In the genomic region with DNA sequence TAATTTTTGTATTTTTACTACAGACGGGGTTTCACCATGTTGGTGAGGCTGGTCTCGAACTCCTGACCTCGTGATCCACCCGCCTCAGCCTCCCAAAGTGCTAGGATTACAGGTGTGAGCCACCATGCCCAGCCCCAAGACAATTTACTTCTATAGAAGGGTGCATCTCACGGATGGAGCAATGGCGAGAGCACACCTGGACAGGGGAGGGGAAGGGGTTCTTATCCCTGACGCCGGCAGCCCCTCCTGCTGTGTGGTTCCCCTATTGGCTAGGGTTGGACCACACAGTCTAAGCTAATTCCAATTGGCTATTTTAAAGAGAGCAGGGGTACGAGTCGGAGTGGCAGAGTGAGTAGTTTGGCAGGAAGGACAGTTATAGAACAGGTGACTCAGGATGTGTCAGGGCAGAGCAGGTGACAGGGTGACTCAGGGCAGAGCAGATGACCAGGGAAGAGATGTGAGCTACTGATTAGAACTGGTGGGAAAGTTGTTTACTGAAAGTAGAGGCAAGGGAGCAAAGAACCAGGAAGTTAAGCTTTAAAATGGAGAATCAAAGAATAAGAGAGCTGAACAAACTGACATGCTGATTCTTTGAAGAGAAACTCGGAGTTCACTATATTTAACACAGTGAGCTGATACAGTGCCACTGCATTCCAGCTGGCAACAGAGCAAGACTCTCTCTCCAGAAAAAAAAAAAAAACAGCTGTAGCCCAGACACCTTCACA, we compare ENCODE assay signal across 9 cellular contexts. TPM values are rescaled to one million over a fixed set of nuclear protein-coding genes. Genes with fewer than 3 reads are reported as not detected.
DNase-seq lines count a peak whose midpoint lies in the region; ATAC-seq and TF ChIP-seq lines count a peak whose summit lies in the region.
"Had no signal": no experiment of that assay in that cellular context is flagged by ENCODE, and none has a peak within 500 bp of the region (broad histone marks: within the 10 kb centered on the region; RNA-seq: fewer than 3 reads in every experiment).

No MANE protein-coding gene starts in this region.

- peak; percentile 60 for DNase-seq in activated CD4-positive, alpha-beta T cell treated with anti-CD3 and anti-CD28 coated beads for 36 hours
- DNase-seq in activated CD4-positive, alpha-beta T cell treated with anti-CD3 and anti-CD28 coated beads, Interleukin-2, amount 50 U/mL, for 4 hours = no peak
- DNase-seq in RWPE1 (ENCODE audit: low spot score) (peak; percentile 51), cardiac muscle cell (ENCODE audit: low read depth in 1 of 2, low spot score in 1 of 2) (peak in 1 of 2 donors; percentile 48), stomach (no peak), SKM-1 (lab: John Stamatoyannopoulos, UW; ENCODE audit: unreplicated experiment) (no peak)
- DNase-seq in stimulated activated naive B cell treated with anti-CD40 and anti-IgM and Interleukin-4, amounts not matched to agents 10 μg/mL and 1 μg/mL and 100 μg/mL, for 72 hours = no peak
- DNase-seq: DND-41 had no signal

- peaks cover 8% of the 10 kb centered on the region for H3K4me1 Mint-ChIP-seq in activated CD4-positive, alpha-beta T cell treated with anti-CD3 and anti-CD28 coated beads for 36 hours
- peaks cover 14 to 21% of the 10 kb centered on the region in 2 donors for H3K4me1 Mint-ChIP-seq in stimulated activated naive B cell treated with anti-CD40 and anti-IgM and Interleukin-4, amounts not matched to agents 10 μg/mL and 1 μg/mL and 100 μg/mL, for 72 hours

- H3K4me3 ChIP-seq in cardiac muscle cell = no peak overlapping the region
- H3K4me3 ChIP-seq in stomach = no peak overlapping the region

- no peaks in the 10 kb centered on the region for H3K36me3 Mint-ChIP-seq in activated CD4-positive, alpha-beta T cell treated with anti-CD3 and anti-CD28 coated beads for 36 hours (ENCODE audit: low read depth)
- H3K36me3 Mint-ChIP-seq in stimulated activated naive B cell treated with anti-CD40 and anti-IgM and Interleukin-4, amounts not matched to agents 10 μg/mL and 1 μg/mL and 100 μg/mL, for 72 hours = peaks cover 0 to 1% of the 10 kb centered on the region in 2 donors

- no peak for TF ChIP-seq POLR2A in stomach (IDR thresholded peaks at IDR 0.05)

- intact Hi-C loops in activated CD4-positive, alpha-beta T cell treated with anti-CD3 and anti-CD28 coated beads for 36 hours (cut with DNase I, micrococcal nuclease) = no loop called here
- intact Hi-C loops in stomach (cut with DNase I; ENCODE audit: low total_unique reads) = no loop called here

- no peaks in the 10 kb centered on the region for H3K27me3 ChIP-seq in cardiac muscle cell
- H3K27me3 ChIP-seq in stomach = peaks cover 4 to 73% (median 9%) of the 10 kb centered on the region in 3 donors

- no peaks in the 10 kb centered on the region for H3K9me3 Mint-ChIP-seq in activated CD4-positive, alpha-beta T cell treated with anti-CD3 and anti-CD28 coated beads for 36 hours (ENCODE audit: low read depth)
- H3K9me3 Mint-ChIP-seq in stimulated activated naive B cell treated with anti-CD40 and anti-IgM and Interleukin-4, amounts not matched to agents 10 μg/mL and 1 μg/mL and 100 μg/mL, for 72 hours = no peaks in the 10 kb centered on the region

- TF ChIP-seq CTCF in RWPE1 (conservative IDR thresholded peaks at IDR 0.05; ENCODE audit: low read depth) = no peak
- TF ChIP-seq CTCF in cardiac muscle cell (IDR thresholded peaks at IDR 0.05; ENCODE audit: low read depth, low read length) = no peak
- no peak for TF ChIP-seq CTCF in stomach (IDR thresholded peaks at IDR 0.05)

- WGBS in stomach, 5 donors = 59 to 66% (median 61%) methylated on average over 11 of the region's 11 CpGs

- no peak overlapping the region for H3K27ac Mint-ChIP-seq in activated CD4-positive, alpha-beta T cell treated with anti-CD3 and anti-CD28 coated beads for 36 hours
- H3K27ac Mint-ChIP-seq in stimulated activated naive B cell treated with anti-CD40 and anti-IgM and Interleukin-4, amounts not matched to agents 10 μg/mL and 1 μg/mL and 100 μg/mL, for 72 hours = peak overlapping the region; percentile 70

- peak; percentile 83 for ATAC-seq in activated CD4-positive, alpha-beta T cell treated with anti-CD3 and anti-CD28 coated beads for 36 hours
- peak; percentile 55 to 59 for ATAC-seq in stimulated activated naive B cell treated with anti-CD40 and anti-IgM and Interleukin-4, amounts not matched to agents 10 μg/mL and 1 μg/mL and 100 μg/mL, for 72 hours (replicated peaks)
- no peak for ATAC-seq in HG02588 (IDR thresholded peaks at IDR 0.05; ENCODE audit: unreplicated experiment)

- peaks cover 16% of the 10 kb centered on the region for H3K27me3 Mint-ChIP-seq in activated CD4-positive, alpha-beta T cell treated with anti-CD3 and anti-CD28 coated beads for 36 hours
- peaks cover 27 to 37% of the 10 kb centered on the region in 2 donors for H3K27me3 Mint-ChIP-seq in stimulated activated naive B cell treated with anti-CD40 and anti-IgM and Interleukin-4, amounts not matched to agents 10 μg/mL and 1 μg/mL and 100 μg/mL, for 72 hours

- CTCF ChIA-PET in activated CD4-positive, alpha-beta T cell treated with anti-CD3 and anti-CD28 coated beads for 36 hours (lab: Charles Lee) = no interaction called here
- CTCF ChIA-PET in RWPE1 (lab: Yijun Ruan, JAX) = interaction anchor here (0.8 kb wide), 1 partner anchor 34 kb away, joined by 3 read pairs; no protein-coding TSS in a partner anchor

- no peak overlapping the region for H3K27ac ChIP-seq in RWPE1
- H3K27ac ChIP-seq in cardiac muscle cell = peak overlapping the region; percentile 81
- H3K27ac ChIP-seq in stomach = no peak overlapping the region

- POLR2A ChIA-PET in activated CD4-positive, alpha-beta T cell treated with anti-CD3 and anti-CD28 coated beads for 36 hours (lab: Charles Lee) = interaction anchor here (0.6 kb wide), 1 partner anchor 918 kb away, joined by 3 read pairs; a partner anchor contains a TSS
- POLR2A ChIA-PET in RWPE1 (lab: Yijun Ruan, JAX; ENCODE audit: low non-redundant PET) = interaction anchor here (0.6 kb wide), 1 partner anchor 488 kb away, joined by 4 read pairs; no protein-coding TSS in a partner anchor

- H3K4me3 Mint-ChIP-seq in activated CD4-positive, alpha-beta T cell treated with anti-CD3 and anti-CD28 coated beads for 36 hours = no peak overlapping the region
- no peak overlapping the region for H3K4me3 Mint-ChIP-seq in stimulated activated naive B cell treated with anti-CD40 and anti-IgM and Interleukin-4, amounts not matched to agents 10 μg/mL and 1 μg/mL and 100 μg/mL, for 72 hours

- no peaks in the 10 kb centered on the region for H3K9me3 ChIP-seq in cardiac muscle cell (ENCODE audit: low read depth)
- H3K9me3 ChIP-seq in stomach = no peaks in the 10 kb centered on the region

- H3K36me3 ChIP-seq in cardiac muscle cell = no peaks in the 10 kb centered on the region
- H3K36me3 ChIP-seq in stomach = no peaks in the 10 kb centered on the region

- TF ChIP-seq EP300 in stomach (IDR thresholded peaks at IDR 0.05) = no peak

- H3K4me1 ChIP-seq in cardiac muscle cell (ENCODE audit: low read depth) (peaks cover 8% of the 10 kb centered on the region), stomach (peaks cover 19 to 27% (median 21%) of the 10 kb centered on the region in 4 donors)

RNA-seq across cellular contexts. Expression of a gene that starts 12.6 kb away (rescaled TPM):
- total RNA-seq in activated CD4-positive, alpha-beta T cell treated with anti-CD3 and anti-CD28 coated beads for 36 hours = 100 to 1,000 TPM; 251 to 358 TPM
- total RNA-seq in cardiac muscle cell = 75.4 and 81.4 TPM in 2 replicates
- 156 and 157 TPM in 2 replicates for polyA plus RNA-seq in cardiac muscle cell
- 10 to 100 TPM; 42.0 to 71.0 (median 48.0) TPM for total RNA-seq in stomach
- 10 to 100 TPM; 42.2 to 48.2 (median 42.6) TPM for polyA plus RNA-seq in stomach

RNA-seq across cellular contexts. Expression of a gene that starts 36.6 kb away (rescaled TPM):
- 1 to 10 TPM in 1 of 2 experiments, under 1 TPM in 1; 0.57 to 1.0 TPM for total RNA-seq in activated CD4-positive, alpha-beta T cell treated with anti-CD3 and anti-CD28 coated beads for 36 hours
- 7.4 and 8.1 TPM in 2 replicates for total RNA-seq in cardiac muscle cell
- 2.7 and 7.7 TPM in 2 replicates for polyA plus RNA-seq in cardiac muscle cell
- total RNA-seq in stomach = 10 to 100 TPM in 1 of 5 donors, 1 to 10 TPM in 4; 3.7 to 94.7 (median 6.7) TPM
- polyA plus RNA-seq in stomach = 1 to 10 TPM; 1.5 to 3.6 (median 2.5) TPM

RNA-seq across cellular contexts. Expression of a gene that starts 41.0 kb away (rescaled TPM):
- not detected for total RNA-seq in activated CD4-positive, alpha-beta T cell treated with anti-CD3 and anti-CD28 coated beads for 36 hours
- total RNA-seq in cardiac muscle cell (not detected in 2 replicates), stomach (1 to 10 TPM in 1 of 5 donors, not detected in 4; 7.6 TPM)
- polyA plus RNA-seq in cardiac muscle cell (not detected in 2 replicates), stomach (1 to 10 TPM in 2 of 3 donors, under 1 TPM in 1; 0.70 to 6.4 (median 2.6) TPM)

RNA-seq across cellular contexts. Expression of a gene that starts 54.8 kb away (rescaled TPM):
- total RNA-seq in activated CD4-positive, alpha-beta T cell treated with anti-CD3 and anti-CD28 coated beads for 36 hours = 10 to 100 TPM; 37.6 to 58.7 TPM
- total RNA-seq in cardiac muscle cell (119 and 125 TPM in 2 replicates), stomach (100 to 1,000 TPM in 1 of 5 donors, 10 to 100 TPM in 3, 1 to 10 TPM in 1; 9.3 to 441 (median 41.1) TPM)
- polyA plus RNA-seq in cardiac muscle cell (157 and 173 TPM in 2 replicates), stomach (10 to 100 TPM; 65.6 to 74.5 (median 71.9) TPM)

RNA-seq across cellular contexts. Expression of a gene that starts 54.9 kb away (rescaled TPM):
- total RNA-seq in activated CD4-positive, alpha-beta T cell treated with anti-CD3 and anti-CD28 coated beads for 36 hours = 10 to 100 TPM; 16.3 to 17.4 TPM
- total RNA-seq in cardiac muscle cell = 60.3 and 62.7 TPM in 2 replicates
- 42.5 and 57.0 TPM in 2 replicates for polyA plus RNA-seq in cardiac muscle cell
- 10 to 100 TPM; 32.5 to 87.9 (median 42.0) TPM for total RNA-seq in stomach
- polyA plus RNA-seq in stomach = 10 to 100 TPM; 30.0 to 56.1 (median 30.4) TPM

Comparison
In these comparisons a context has a peak if more than half of its experiments do, and no peak if none do; other contexts are left out.
1. DNase-seq: peak in activated CD4-positive, alpha-beta T cell treated with anti-CD3 and anti-CD28 coated beads for 36 hours (single experiment) and RWPE1 (single experiment); none in activated CD4-positive, alpha-beta T cell treated with anti-CD3 and anti-CD28 coated beads, Interleukin-2, amount 50 U/mL, for 4 hours (0 of 2), stimulated activated naive B cell treated with anti-CD40 and anti-IgM and Interleukin-4, amounts not matched to agents 10 μg/mL and 1 μg/mL and 100 μg/mL, for 72 hours (single experiment), stomach (single experiment) and SKM-1 (single experiment).